ENCODE assay signal across 18 cellular contexts in genomic region chr4:5952286-5953002, GRCh38. TPM values are rescaled to one million over a fixed set of nuclear protein-coding genes. Genes with fewer than 3 reads are reported as not detected.
DNase-seq lines count a peak whose midpoint lies in the region; ATAC-seq and TF ChIP-seq lines count a peak whose summit lies in the region.
"Had no signal": no experiment of that assay in that cellular context is flagged by ENCODE, and none has a peak within 500 bp of the region (broad histone marks: within the 10 kb centered on the region; RNA-seq: fewer than 3 reads in every experiment).

No MANE protein-coding gene starts in this region.

- WGBS in sigmoid colon, 2 donors = 76 to 80% methylated on average over 22 of the region's 22 CpGs

- H3K36me3 Mint-ChIP-seq in activated naive CD4-positive, alpha-beta T cell treated with anti-CD3 and anti-CD28 coated beads, Interleukin-2, amount 50 U/mL, for 72 hours = no peaks in the 10 kb centered on the region

- H3K27me3 ChIP-seq in sigmoid colon = peaks cover 0 to 42% (median 14%) of the 10 kb centered on the region in 3 donors

- intact Hi-C loops in sigmoid colon (cut with DNase I) = no loop called here

- H3K27ac ChIP-seq in sigmoid colon = no peak overlapping the region
- H3K27ac ChIP-seq: 22Rv1 had no signal

- H3K36me3 ChIP-seq in sigmoid colon = no peaks in the 10 kb centered on the region

- no peaks in the 10 kb centered on the region for H3K4me1 ChIP-seq in sigmoid colon

- no peak for ATAC-seq in activated naive CD4-positive, alpha-beta T cell treated with anti-CD3 and anti-CD28 coated beads, Interleukin-2, amount 50 U/mL, for 72 hours
- ATAC-seq: GM12878, HCT116, HepG2 had no signal

- H3K9me3 Mint-ChIP-seq in activated naive CD4-positive, alpha-beta T cell treated with anti-CD3 and anti-CD28 coated beads, Interleukin-2, amount 50 U/mL, for 72 hours = no peaks in the 10 kb centered on the region

- no peaks in the 10 kb centered on the region for H3K9me3 ChIP-seq in sigmoid colon

- DNase-seq in activated effector memory CD4-positive, alpha-beta T cell treated with anti-CD3 and anti-CD28 coated beads, Interleukin-2, amount 50 U/mL, for 16 hours = peak; percentile 50
- DNase-seq in activated effector memory CD4-positive, alpha-beta T cell treated with Interleukin-2 at 50 U/mL for 16 hours = no peak
- DNase-seq in islet precursor cell (peak; percentile 35), sigmoid colon (peak; percentile 22), DMS114 treated with DMSO at 0.1 percent for 48 hours (lab: John Stamatoyannopoulos, UW; ENCODE audit: unreplicated experiment) (no peak), HuH-7.5 (ENCODE audit: low spot score) (no peak)
- DNase-seq in activated naive CD4-positive, alpha-beta T cell treated with anti-CD3 and anti-CD28 coated beads, Interleukin-2, amount 50 U/mL, for 72 hours (ENCODE audit: low spot score in 2 of 2) = no peak
- DNase-seq: AML-193; C1 segment of cervical spinal cord; Calu3; CD4-positive, alpha-beta T cell; DMS 273 treated with DMSO at 0.1 percent for 48 hours; DMS79 had no signal

- TF ChIP-seq POLR2A in sigmoid colon (IDR thresholded peaks at IDR 0.05) = no peak

- no peak overlapping the region for H3K27ac Mint-ChIP-seq in activated naive CD4-positive, alpha-beta T cell treated with anti-CD3 and anti-CD28 coated beads, Interleukin-2, amount 50 U/mL, for 72 hours
- H3K27ac Mint-ChIP-seq: CD4-positive, alpha-beta T cell had no signal

- no peak for TF ChIP-seq EP300 in sigmoid colon (IDR thresholded peaks at IDR 0.05)

- no peak for TF ChIP-seq CTCF in sigmoid colon (IDR thresholded peaks at IDR 0.05)

- H3K4me3 ChIP-seq in sigmoid colon = no peak overlapping the region
- H3K4me3 ChIP-seq: GM12878 had no signal

RNA-seq across cellular contexts. Expression of gene CRMP1, which starts 59.6 kb away (rescaled TPM):
- 1 to 10 TPM; 3.5 to 6.4 (median 4.7) TPM for total RNA-seq in sigmoid colon
- polyA plus RNA-seq in sigmoid colon = 1 to 10 TPM in 1 of 3 donors, under 1 TPM in 1, not detected in 1; under 0.01 to 4.1 TPM
- total RNA-seq in activated naive CD4-positive, alpha-beta T cell treated with anti-CD3 and anti-CD28 coated beads, Interleukin-2, amount 50 U/mL, for 72 hours = not detected
- total RNA-seq: Calu3; CD4-positive, alpha-beta T cell; G401; HepG2 had no signal
- polyA plus RNA-seq: HepG2 had no signal

Comparison
In these comparisons a context has a peak if more than half of its experiments do, and no peak if none do; other contexts are left out.
1. DNase-seq: peak in activated effector memory CD4-positive, alpha-beta T cell treated with anti-CD3 and anti-CD28 coated beads, Interleukin-2, amount 50 U/mL, for 16 hours (single experiment), islet precursor cell (single experiment) and sigmoid colon (single experiment); none in activated effector memory CD4-positive, alpha-beta T cell treated with Interleukin-2 at 50 U/mL for 16 hours (single experiment), DMS114 treated with DMSO at 0.1 percent for 48 hours (single experiment), HuH-7.5 (single experiment) and activated naive CD4-positive, alpha-beta T cell treated with anti-CD3 and anti-CD28 coated beads, Interleukin-2, amount 50 U/mL, for 72 hours (0 of 2).
2. RNA of gene CRMP1, which starts 59.6 kb away (total RNA-seq): 3.5 to 6.4 TPM in sigmoid colon; not detected in activated naive CD4-positive, alpha-beta T cell treated with anti-CD3 and anti-CD28 coated beads, Interleukin-2, amount 50 U/mL, for 72 hours; every median in the first group is over 4 times any median in the second.